In the genomic region with DNA sequence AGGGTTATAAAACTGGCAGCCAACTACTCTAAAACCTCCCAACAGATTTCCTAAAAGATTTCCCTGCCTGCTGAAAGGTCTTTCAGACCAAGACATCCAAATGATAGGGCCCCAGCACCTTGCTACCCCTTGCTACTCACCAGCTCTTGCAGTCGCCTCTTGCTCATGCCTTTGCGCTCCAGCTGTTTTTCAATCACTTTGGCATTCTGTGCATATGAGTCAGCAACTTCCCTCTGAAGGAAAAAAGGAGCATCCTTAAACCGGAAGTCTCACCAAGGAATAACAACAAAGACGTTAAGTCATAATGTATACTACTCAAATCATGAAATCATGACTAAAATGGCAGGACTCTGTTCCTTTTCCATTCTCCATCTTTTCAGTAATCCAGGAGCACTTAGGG, we compare ENCODE assay signal across 12 cellular contexts. TPM values are rescaled to one million over a fixed set of nuclear protein-coding genes. Genes with fewer than 3 reads are reported as not detected.
DNase-seq lines count a peak whose midpoint lies in the region; ATAC-seq and TF ChIP-seq lines count a peak whose summit lies in the region.
"Had no signal": no experiment of that assay in that cellular context is flagged by ENCODE, and none has a peak within 500 bp of the region (broad histone marks: within the 10 kb centered on the region; RNA-seq: fewer than 3 reads in every experiment).

No MANE protein-coding gene starts in this region.

- H3K23ac ChIP-seq in IMR-90 (ENCODE audit: low read depth, low read length), result no peak overlapping the region
- H3K23ac ChIP-seq in mesendoderm (ENCODE audit: low read length), result no peak overlapping the region

- H4K5ac ChIP-seq in IMR-90 (ENCODE audit: low read depth, low read length) (no peak overlapping the region), mesendoderm (ENCODE audit: low read length) (no peak overlapping the region)

- TF ChIP-seq CTCF in IMR-90 (conservative IDR thresholded peaks at IDR 0.05; ENCODE audit: low read depth, low read length), result no peak

- no peak overlapping the region for H3K4me3 Mint-ChIP-seq in activated T-cell treated with anti-CD3 and anti-CD28 coated beads, Interleukin-2, amount 50 U/mL, for 24 hours
- H3K4me3 Mint-ChIP-seq: activated CD8-positive, alpha-beta T cell treated with anti-CD3 and anti-CD28 coated beads for 36 hours; activated naive CD8-positive, alpha-beta T cell treated with anti-CD3 and anti-CD28 coated beads, Interleukin-2, amount 50 U/mL, for 24 hours had no signal

- no peak overlapping the region for H3K4me2 ChIP-seq in IMR-90 (ENCODE audit: low read depth, low read length)
- no peak overlapping the region for H3K4me2 ChIP-seq in mesendoderm (ENCODE audit: low read length)

- H2BK5ac ChIP-seq in IMR-90 (ENCODE audit: low read depth, low read length, poor library complexity, severe bottlenecking), result no peak overlapping the region
- H2BK5ac ChIP-seq in mesendoderm (ENCODE audit: low read length), result no peak overlapping the region

- H3K4me3 ChIP-seq in IMR-90 (ENCODE audit: insufficient read depth, low read depth, low read length), result no peak overlapping the region
- H3K4me3 ChIP-seq in mesendoderm (ENCODE audit: low read length), result no peak overlapping the region

- H3K36me3 ChIP-seq in IMR-90 (ENCODE audit: control insufficient read depth, insufficient read depth, low read length), result peaks cover 5% of the 10 kb centered on the region
- no peaks in the 10 kb centered on the region for H3K36me3 ChIP-seq in mesendoderm (ENCODE audit: control insufficient read depth, insufficient read depth, low read length)

- no peak overlapping the region for H2BK15ac ChIP-seq in IMR-90 (ENCODE audit: low read depth, low read length)
- no peak overlapping the region for H2BK15ac ChIP-seq in mesendoderm (replicated peaks; ENCODE audit: low read depth)

- H2BK120ac ChIP-seq in IMR-90 (ENCODE audit: low read depth, low read length), result no peak overlapping the region
- no peak overlapping the region for H2BK120ac ChIP-seq in mesendoderm (ENCODE audit: low read depth, low read length)

- no peaks in the 10 kb centered on the region for H3K4me1 Mint-ChIP-seq in activated T-cell treated with anti-CD3 and anti-CD28 coated beads, Interleukin-2, amount 50 U/mL, for 24 hours (ENCODE audit: low read depth)
- H3K4me1 Mint-ChIP-seq: activated naive CD8-positive, alpha-beta T cell treated with anti-CD3 and anti-CD28 coated beads, Interleukin-2, amount 50 U/mL, for 24 hours had no signal

- intact Hi-C loops in IMR-90 (cut with micrococcal nuclease), result no loop called here

- DNase-seq in COLO829 (ENCODE audit: low spot score) (peak; percentile 81), IMR-90 (peak; percentile 86), dedifferentiated amniotic fluid mesenchymal stem cell (ENCODE audit: extremely low spot score) (peak; percentile 26), mesendoderm (peak; percentile 73), NCI-H524 treated with DMSO at 0.1 percent for 48 hours (lab: John Stamatoyannopoulos, UW) (no peak), NCI-H1417 (lab: John Stamatoyannopoulos, UW) (no peak)
- DNase-seq in activated T-cell treated with anti-CD3 and anti-CD28 coated beads, Interleukin-2, amount 50 U/mL, for 24 hours, result no peak
- DNase-seq: activated CD8-positive, alpha-beta T cell treated with anti-CD3 and anti-CD28 coated beads for 36 hours; activated naive CD8-positive, alpha-beta T cell treated with anti-CD3 and anti-CD28 coated beads, Interleukin-2, amount 50 U/mL, for 24 hours; NCI-H510A treated with DMSO at 0.1 percent for 48 hours; T-helper 1 cell had no signal

- CTCF ChIA-PET in IMR-90 (lab: Yijun Ruan, JAX), result no interaction called here

- H3K9ac ChIP-seq in IMR-90 (ENCODE audit: low read depth, low read length), result no peak overlapping the region
- H3K9ac ChIP-seq in mesendoderm (ENCODE audit: low read length), result no peak overlapping the region

- WGBS in IMR-90 (ENCODE audit: extremely low coverage in 2 of 2, insufficient read length in 1 of 2), 2 experiments, result no CpG with 5 or more reads among the region's 4 CpGs
- WGBS in mesendoderm (ENCODE audit: extremely low coverage, insufficient coverage, low lambda C conversion rate), result no CpG with 5 or more reads among the region's 4 CpGs

- no peak for TF ChIP-seq POLR2A in IMR-90 (IDR thresholded peaks at IDR 0.05; ENCODE audit: low read depth, low read length)

- no peaks in the 10 kb centered on the region for H3K27me3 Mint-ChIP-seq in activated T-cell treated with anti-CD3 and anti-CD28 coated beads, Interleukin-2, amount 50 U/mL, for 24 hours
- H3K27me3 Mint-ChIP-seq: activated CD8-positive, alpha-beta T cell treated with anti-CD3 and anti-CD28 coated beads for 36 hours; activated naive CD8-positive, alpha-beta T cell treated with anti-CD3 and anti-CD28 coated beads, Interleukin-2, amount 50 U/mL, for 24 hours had no signal

- peak overlapping the region in 1 of 2 experiments; percentile 69; a peak in 1 of 4 replicates for H4K8ac ChIP-seq in IMR-90 (ENCODE audit: low read depth in 2 of 2, low read length in 2 of 2)
- no peak overlapping the region for H4K8ac ChIP-seq in mesendoderm (ENCODE audit: low read depth, low read length)

- H3K79me1 ChIP-seq in IMR-90 (ENCODE audit: low read depth in 1 of 2, low read length in 2 of 2) (no peaks in the 10 kb centered on the region; a peak in 1 of 4 replicates), mesendoderm (ENCODE audit: low read length) (no peaks in the 10 kb centered on the region)

- H3K4ac ChIP-seq in IMR-90 (ENCODE audit: low read depth, low read length) (peak overlapping the region; percentile 20), mesendoderm (ENCODE audit: low read depth, low read length) (no peak overlapping the region)

- no peak overlapping the region for H3K27ac Mint-ChIP-seq in activated T-cell treated with anti-CD3 and anti-CD28 coated beads, Interleukin-2, amount 50 U/mL, for 24 hours
- H3K27ac Mint-ChIP-seq: activated CD8-positive, alpha-beta T cell treated with anti-CD3 and anti-CD28 coated beads for 36 hours; activated naive CD8-positive, alpha-beta T cell treated with anti-CD3 and anti-CD28 coated beads, Interleukin-2, amount 50 U/mL, for 24 hours had no signal

- peaks cover 40% of the 10 kb centered on the region for H3K36me3 Mint-ChIP-seq in activated T-cell treated with anti-CD3 and anti-CD28 coated beads, Interleukin-2, amount 50 U/mL, for 24 hours (ENCODE audit: low read depth)

- POLR2A ChIA-PET in IMR-90 (lab: Charles Lee; ENCODE audit: unreplicated experiment), result no interaction called here

- H2AFZ ChIP-seq in IMR-90 (replicated peaks; ENCODE audit: low read length, poor library complexity), result no peak overlapping the region

- H3K14ac ChIP-seq in IMR-90 (replicated peaks; ENCODE audit: low read depth, low read length), result no peak overlapping the region

- no peak overlapping the region for H2BK20ac ChIP-seq in IMR-90 (ENCODE audit: low read depth, low read length)

- ATAC-seq in IMR-90 (ENCODE audit: low read depth), result peak; percentile 80
- ATAC-seq in HG03108 (IDR thresholded peaks at IDR 0.05; ENCODE audit: unreplicated experiment), result no peak
- ATAC-seq: activated CD8-positive, alpha-beta T cell treated with anti-CD3 and anti-CD28 coated beads for 36 hours; activated naive CD8-positive, alpha-beta T cell treated with anti-CD3 and anti-CD28 coated beads, Interleukin-2, amount 50 U/mL, for 24 hours had no signal

- H3K27ac ChIP-seq in IMR-90 (ENCODE audit: insufficient read depth, low read length) (no peak overlapping the region), mesendoderm (ENCODE audit: low read depth, low read length) (no peak overlapping the region)

- H2AK5ac ChIP-seq in IMR-90 (ENCODE audit: low read depth, low read length) (no peak overlapping the region), mesendoderm (ENCODE audit: low read length) (no peak overlapping the region)

- H3K9me1 ChIP-seq in IMR-90 (ENCODE audit: insufficient read depth, low read length), result no peaks in the 10 kb centered on the region

- H3K27me3 ChIP-seq in IMR-90 (ENCODE audit: control insufficient read depth, insufficient read depth, low read length) (no peaks in the 10 kb centered on the region), mesendoderm (ENCODE audit: insufficient read depth, low read length, poor library complexity) (no peaks in the 10 kb centered on the region)

- dilution Hi-C loops in IMR-90 (cut with HindIII; ENCODE audit: low sequenced_read_pairs, unreplicated experiment), result no loop called here

- H3K56ac ChIP-seq in IMR-90 (ENCODE audit: extremely low read depth, insufficient read depth, low read length) (no peak overlapping the region), mesendoderm (ENCODE audit: low read length) (no peak overlapping the region)

- H2AK9ac ChIP-seq in IMR-90 (replicated peaks; ENCODE audit: low read depth, low read length, poor library complexity), result no peak overlapping the region

- BruUV-seq in IMR-90 (replicated peaks; lab: Mats Ljungman, UMichigan), result no TSS peak

- H3K18ac ChIP-seq in IMR-90 (ENCODE audit: low read depth, low read length) (no peak overlapping the region), mesendoderm (ENCODE audit: low read length) (no peak overlapping the region)

- no peak for TF ChIP-seq RAD21 in IMR-90 (IDR thresholded peaks at IDR 0.05; ENCODE audit: low read length)

- no peaks in the 10 kb centered on the region for H3K79me2 ChIP-seq in mesendoderm (ENCODE audit: control insufficient read depth, insufficient read depth, low read length)

- no peaks in the 10 kb centered on the region for H4K20me1 ChIP-seq in IMR-90 (ENCODE audit: insufficient read depth, low read length)

- in situ Hi-C loops in IMR-90 (cut with MboI; ENCODE audit: low sequenced_read_pairs), result no loop called here

- H3K4me1 ChIP-seq in IMR-90 (ENCODE audit: control insufficient read depth, insufficient read depth, low read length), result no peaks in the 10 kb centered on the region
- H3K4me1 ChIP-seq in mesendoderm (ENCODE audit: control insufficient read depth, low read depth, low read length), result no peaks in the 10 kb centered on the region

- H3K9me3 Mint-ChIP-seq in activated T-cell treated with anti-CD3 and anti-CD28 coated beads, Interleukin-2, amount 50 U/mL, for 24 hours, result no peaks in the 10 kb centered on the region
- H3K9me3 Mint-ChIP-seq: activated CD8-positive, alpha-beta T cell treated with anti-CD3 and anti-CD28 coated beads for 36 hours; activated naive CD8-positive, alpha-beta T cell treated with anti-CD3 and anti-CD28 coated beads, Interleukin-2, amount 50 U/mL, for 24 hours had no signal

- H3K9me3 ChIP-seq in IMR-90 (ENCODE audit: control insufficient read depth, insufficient read depth, low read length), result no peaks in the 10 kb centered on the region

- no peak overlapping the region for H4K91ac ChIP-seq in IMR-90 (ENCODE audit: insufficient read depth, low read depth, low read length)

RNA-seq across cellular contexts. Expression of a gene that starts 24.0 kb away (rescaled TPM):
- total RNA-seq in IMR-90 (2012; rRNA removed), result 33.2 and 47.5 TPM in 2 replicates
- polyA plus RNA-seq in IMR-90 (2012; rRNA removed), result 15.1 and 16.7 TPM in 2 replicates
- 3.9 and 6.4 TPM in 2 replicates for polyA plus RNA-seq in IMR-90 (2012; cell fraction: cytosol; rRNA removed)
- 2.8 and 13.5 TPM in 2 replicates for polyA plus RNA-seq in IMR-90 (2012; cell fraction: nucleus; rRNA removed; ENCODE audit: low replicate concordance)
- 28.0 TPM for polyA plus RNA-seq in mesendoderm (2013, experiment 1 of 2)
- 30.2 TPM for polyA plus RNA-seq in mesendoderm (2013, experiment 2 of 2)

RNA-seq across cellular contexts. Expression of a gene that starts 33.2 kb away (rescaled TPM):
- 12.9 and 20.3 TPM in 2 replicates for total RNA-seq in IMR-90 (2012; rRNA removed)
- 42.9 and 50.5 TPM in 2 replicates for polyA plus RNA-seq in IMR-90 (2012; rRNA removed)
- 60.8 and 68.7 TPM in 2 replicates for polyA plus RNA-seq in IMR-90 (2012; cell fraction: cytosol; rRNA removed)
- 23.6 and 57.4 TPM in 2 replicates for polyA plus RNA-seq in IMR-90 (2012; cell fraction: nucleus; rRNA removed; ENCODE audit: low replicate concordance)
- polyA plus RNA-seq in mesendoderm (2013, experiment 1 of 2), result 59.5 TPM
- polyA plus RNA-seq in mesendoderm (2013, experiment 2 of 2), result 59.4 TPM

Comparison
In these comparisons a context has a peak if more than half of its experiments do, and no peak if none do; other contexts are left out.
1. DNase-seq: peak in COLO829 (single experiment), IMR-90 (single experiment), dedifferentiated amniotic fluid mesenchymal stem cell (single experiment) and mesendoderm (single experiment); none in NCI-H524 treated with DMSO at 0.1 percent for 48 hours (single experiment), NCI-H1417 (0 of 3) and activated T-cell treated with anti-CD3 and anti-CD28 coated beads, Interleukin-2, amount 50 U/mL, for 24 hours (single experiment).